Comparison of ENCODE assay signal across 1 cellular context in the genomic region with DNA sequence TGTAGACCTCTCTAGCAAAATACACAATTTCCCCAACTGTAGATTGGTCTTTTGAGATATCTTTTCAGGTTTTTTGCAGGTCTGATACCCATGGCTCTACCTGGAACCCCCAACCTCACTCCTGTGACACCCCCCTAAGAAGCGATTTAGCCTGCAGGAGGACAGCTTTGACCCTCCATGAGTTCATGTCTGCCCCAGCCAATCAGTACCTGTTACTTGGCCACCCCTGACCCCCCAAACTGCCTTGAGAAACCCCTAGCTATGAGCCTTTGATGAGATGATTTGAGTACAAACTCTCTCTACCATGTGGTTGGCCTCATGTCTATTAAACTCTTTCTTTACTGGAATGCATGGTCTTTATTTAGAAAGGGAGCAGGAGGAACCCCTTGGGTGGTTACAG.
TF ChIP-seq lines count a peak whose summit lies in the region.

No MANE protein-coding gene starts in this region.

TF ChIP-seq in SK-N-SH, 30 proteins besides CTCF, POLR2A, EP300 and RAD21 (continued from another document):
- TF ChIP-seq, protein P1, sequence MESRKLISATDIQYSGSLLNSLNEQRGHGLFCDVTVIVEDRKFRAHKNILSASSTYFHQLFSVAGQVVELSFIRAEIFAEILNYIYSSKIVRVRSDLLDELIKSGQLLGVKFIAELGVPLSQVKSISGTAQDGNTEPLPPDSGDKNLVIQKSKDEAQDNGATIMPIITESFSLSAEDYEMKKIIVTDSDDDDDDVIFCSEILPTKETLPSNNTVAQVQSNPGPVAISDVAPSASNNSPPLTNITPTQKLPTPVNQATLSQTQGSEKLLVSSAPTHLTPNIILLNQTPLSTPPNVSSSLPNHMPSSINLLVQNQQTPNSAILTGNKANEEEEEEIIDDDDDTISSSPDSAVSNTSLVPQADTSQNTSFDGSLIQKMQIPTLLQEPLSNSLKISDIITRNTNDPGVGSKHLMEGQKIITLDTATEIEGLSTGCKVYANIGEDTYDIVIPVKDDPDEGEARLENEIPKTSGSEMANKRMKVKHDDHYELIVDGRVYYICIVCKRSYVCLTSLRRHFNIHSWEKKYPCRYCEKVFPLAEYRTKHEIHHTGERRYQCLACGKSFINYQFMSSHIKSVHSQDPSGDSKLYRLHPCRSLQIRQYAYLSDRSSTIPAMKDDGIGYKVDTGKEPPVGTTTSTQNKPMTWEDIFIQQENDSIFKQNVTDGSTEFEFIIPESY (IDR thresholded peaks at IDR 0.05; ENCODE audit: borderline replicate concordance, low read depth): no peak
- TF ChIP-seq TCF12 (IDR thresholded peaks at IDR 0.05) (no peak), JUND (IDR thresholded peaks at IDR 0.05) (no peak), FOSL2 (IDR thresholded peaks at IDR 0.05; ENCODE audit: borderline replicate concordance, low read depth) (no peak), USF2 (IDR thresholded peaks at IDR 0.05; ENCODE audit: borderline replicate concordance, low read depth, low read length) (no peak)
